16 cellular contexts compared by ENCODE assay signal in the genomic region with DNA sequence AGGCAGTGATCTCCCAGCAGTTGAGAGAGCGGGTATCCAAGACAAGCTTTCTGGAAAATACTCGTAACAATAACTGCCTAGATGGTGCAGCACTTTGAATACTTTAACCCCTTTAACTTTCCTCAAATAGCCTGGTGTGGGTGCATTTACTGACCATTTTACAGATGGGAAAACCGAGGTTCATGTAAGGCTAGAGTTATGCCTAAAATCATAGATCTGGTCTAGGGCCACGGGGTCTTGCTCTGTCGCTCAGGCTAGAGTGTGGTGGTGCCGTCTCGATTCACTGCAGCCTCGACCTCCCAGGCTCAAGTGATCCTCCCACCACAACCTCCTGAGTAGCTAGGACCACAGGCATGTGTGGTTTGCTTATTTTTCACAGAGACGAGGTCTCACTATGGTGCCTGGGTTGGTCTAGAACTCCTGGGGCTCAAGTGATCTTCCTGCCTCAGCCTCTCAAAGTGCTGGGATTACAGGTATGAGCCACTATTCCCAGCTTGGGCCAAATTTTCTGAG.
DNase-seq lines count a peak whose midpoint lies in the region; ATAC-seq, FAIRE-seq and TF ChIP-seq lines count a peak whose summit lies in the region.
"Had no signal": no experiment of that assay in that cellular context is flagged by ENCODE, and none has a peak within 500 bp of the region (broad histone marks: within the 10 kb centered on the region; RNA-seq: fewer than 3 reads in every experiment).

No MANE protein-coding gene starts in this region.

- no peak overlapping the region for H3K4me3 ChIP-seq in A549
- no peak overlapping the region for H3K4me3 ChIP-seq in BLaER1 treated with 17β-estradiol and CSF1 and Interleukin-3, amounts not matched to agents 10 nM and 100 nM
- H3K4me3 ChIP-seq in mesenchymal stem cell (ENCODE audit: insufficient read depth in 1 of 2, low read depth in 1 of 2, low read length in 2 of 2), result no peak overlapping the region
- no peak overlapping the region for H3K4me3 ChIP-seq in naive thymus-derived CD4-positive, alpha-beta T cell (ENCODE audit: low read length)
- H3K4me3 ChIP-seq: GM12878, GM23338 had no signal

- peaks cover 22% of the 10 kb centered on the region for H3K4me1 ChIP-seq in A549
- H3K4me1 ChIP-seq in BLaER1 treated with 17β-estradiol and CSF1 and Interleukin-3, amounts not matched to agents 10 nM and 100 nM, result peaks cover 26 to 49% (median 45%) of the 10 kb centered on the region in 10 experiments
- peaks cover 16% of the 10 kb centered on the region for H3K4me1 ChIP-seq in mesenchymal stem cell (ENCODE audit: control insufficient read depth, insufficient read depth, low read depth, low read length)
- no peaks in the 10 kb centered on the region for H3K4me1 ChIP-seq in naive thymus-derived CD4-positive, alpha-beta T cell (ENCODE audit: control insufficient read depth in 2 of 2, insufficient read depth in 2 of 2, low read length in 2 of 2)
- H3K4me1 ChIP-seq: BE2C had no signal

- no peaks in the 10 kb centered on the region for H3K9me3 ChIP-seq in A549
- H3K9me3 ChIP-seq in BLaER1 treated with 17β-estradiol and CSF1 and Interleukin-3, amounts not matched to agents 10 nM and 100 nM (replicated peaks in 1 of 11), result 0 out of 22 replicates have a peak, but pooled peaks cover 0 to 1% (median 0%) of the 10 kb centered on the region in 11 experiments
- H3K9me3 ChIP-seq in mesenchymal stem cell (ENCODE audit: control insufficient read depth, low read length), result peaks cover 9% of the 10 kb centered on the region
- no peaks in the 10 kb centered on the region for H3K9me3 ChIP-seq in naive thymus-derived CD4-positive, alpha-beta T cell (ENCODE audit: control insufficient read depth in 2 of 3, low read length in 3 of 3)
- H3K9me3 ChIP-seq: Caco-2 had no signal

- H3K27ac ChIP-seq in A549 (peak overlapping the region in 1 of 2 experiments; percentile 76; a peak in 2 of 6 replicates), VCaP (peak overlapping the region; percentile 70), mesenchymal stem cell (ENCODE audit: low read length, poor library complexity, severe bottlenecking) (peak overlapping the region; percentile 17)
- H3K27ac ChIP-seq in BLaER1 treated with 17β-estradiol and CSF1 and Interleukin-3, amounts not matched to agents 10 nM and 100 nM, result peak overlapping the region in 1 of 11 experiments; percentile 79; a peak in 1 of 22 replicates
- no peak overlapping the region for H3K27ac ChIP-seq in naive thymus-derived CD4-positive, alpha-beta T cell (ENCODE audit: low read depth, low read length)

- ATAC-seq in A549, result no peak
- ATAC-seq in naive thymus-derived CD4-positive, alpha-beta T cell, result no peak
- ATAC-seq: GM12878, GM23338 had no signal

- POLR2A ChIA-PET in A549 (lab: Yijun Ruan, JAX), result no interaction called here
- POLR2A ChIA-PET in naive thymus-derived CD4-positive, alpha-beta T cell (lab: Charles Lee), result no interaction called here

- peaks cover 2 to 31% (median 8%) of the 10 kb centered on the region in 11 experiments; a peak in 15 of 22 replicates for H3K36me3 ChIP-seq in BLaER1 treated with 17β-estradiol and CSF1 and Interleukin-3, amounts not matched to agents 10 nM and 100 nM
- peaks cover 0 to 22% of the 10 kb centered on the region in 2 experiments for H3K36me3 ChIP-seq in mesenchymal stem cell (ENCODE audit: control insufficient read depth in 1 of 2, insufficient read depth in 2 of 2, low read depth in 1 of 2, low read length in 2 of 2)
- H3K36me3 ChIP-seq in naive thymus-derived CD4-positive, alpha-beta T cell (ENCODE audit: control insufficient read depth in 2 of 3, insufficient read depth in 3 of 3, low read length in 3 of 3), result no peaks in the 10 kb centered on the region
- H3K36me3 ChIP-seq: BE2C had no signal

- H3K79me1 ChIP-seq in mesenchymal stem cell (replicated peaks; ENCODE audit: low read length, poor library complexity, severe bottlenecking), result no peaks in the 10 kb centered on the region

- WGBS in A549 (ENCODE audit: missing lambda C conversion rate), result 86% methylated on average over 9 of the region's 9 CpGs
- WGBS in mesenchymal stem cell, result 93% methylated on average over 9 of the region's 9 CpGs

- H3K9ac ChIP-seq in BLaER1 treated with 17β-estradiol and CSF1 and Interleukin-3, amounts not matched to agents 10 nM and 100 nM, result no peak overlapping the region
- no peak overlapping the region for H3K9ac ChIP-seq in mesenchymal stem cell (ENCODE audit: low read length)

- H3K23ac ChIP-seq in mesenchymal stem cell (ENCODE audit: low read length in 2 of 2), result no peak overlapping the region

- no peak overlapping the region for H2BK12ac ChIP-seq in mesenchymal stem cell (ENCODE audit: low read length in 2 of 2)

- no peak for TF ChIP-seq RAD21 in A549 (conservative IDR thresholded peaks at IDR 0.05 in 1 of 2, IDR thresholded peaks at IDR 0.05 in 1 of 2)

- peaks cover 0 to 8% (median 4%) of the 10 kb centered on the region in 5 donors for H3K27me3 Mint-ChIP-seq in naive thymus-derived CD4-positive, alpha-beta T cell
- H3K27me3 Mint-ChIP-seq: IgD-negative memory B cell had no signal

- H3K18ac ChIP-seq in mesenchymal stem cell (ENCODE audit: low read depth in 1 of 2, low read length in 2 of 2), result no peak overlapping the region

- H4K8ac ChIP-seq in mesenchymal stem cell (ENCODE audit: low read length), result no peak overlapping the region

- no peak overlapping the region for H2BK15ac ChIP-seq in mesenchymal stem cell (ENCODE audit: low read depth, poor library complexity, severe bottlenecking)

- no peaks in the 10 kb centered on the region for H3K4me1 Mint-ChIP-seq in naive thymus-derived CD4-positive, alpha-beta T cell
- H3K4me1 Mint-ChIP-seq: CD8-positive, alpha-beta memory T cell had no signal

- peak overlapping the region; percentile 72 for H2AK5ac ChIP-seq in mesenchymal stem cell (ENCODE audit: low read length, severe bottlenecking)

- no peak overlapping the region for H2BK5ac ChIP-seq in mesenchymal stem cell (ENCODE audit: low read depth, low read length, poor library complexity, severe bottlenecking)

- DNase-seq in A549 (ENCODE audit: low read depth in 1 of 2, low spot score in 1 of 2), result no peak
- no peak for DNase-seq in mesenchymal stem cell
- DNase-seq in naive thymus-derived CD4-positive, alpha-beta T cell, result no peak
- no peak for DNase-seq in DMS79 treated with DMSO at 0.1 percent for 48 hours (lab: John Stamatoyannopoulos, UW)
- no peak for DNase-seq in GM20000 (ENCODE audit: low spot score)
- DNase-seq: BE2C; Caco-2; CD8-positive, alpha-beta memory T cell; DMS53; H7 had no signal

- intact Hi-C loops in naive thymus-derived CD4-positive, alpha-beta T cell (cut with micrococcal nuclease), result no loop called here

- no peak overlapping the region for H3K4me2 ChIP-seq in A549
- peak overlapping the region in 9 of 11 experiments; percentile 78 to 89 (median 83); a peak in 14 of 22 replicates for H3K4me2 ChIP-seq in BLaER1 treated with 17β-estradiol and CSF1 and Interleukin-3, amounts not matched to agents 10 nM and 100 nM
- no peak overlapping the region for H3K4me2 ChIP-seq in mesenchymal stem cell (ENCODE audit: low read length, poor library complexity, severe bottlenecking)
- H3K4me2 ChIP-seq: GM23338 had no signal

- no peak overlapping the region for H2AFZ ChIP-seq in mesenchymal stem cell (ENCODE audit: low read depth, low read length)
- H2AFZ ChIP-seq: GM23338 had no signal

- TF ChIP-seq EP300 in A549 (IDR thresholded peaks at IDR 0.05), result no peak

- CTCF ChIA-PET in A549 (lab: Yijun Ruan, JAX), result interaction anchor here (0.6 to 1.3 kb wide), 2 partner anchors 12 to 192 kb away, joined by 3 read pairs; no protein-coding TSS in a partner anchor
- CTCF ChIA-PET in naive thymus-derived CD4-positive, alpha-beta T cell (lab: Charles Lee), result no interaction called here

- H3K36me3 Mint-ChIP-seq in naive thymus-derived CD4-positive, alpha-beta T cell, result no peaks in the 10 kb centered on the region

- no peak overlapping the region for H3K4me3 Mint-ChIP-seq in naive thymus-derived CD4-positive, alpha-beta T cell
- H3K4me3 Mint-ChIP-seq: CD8-positive, alpha-beta memory T cell; GM23338; IgD-negative memory B cell had no signal

- H3K27ac Mint-ChIP-seq in naive thymus-derived CD4-positive, alpha-beta T cell, result no peak overlapping the region
- H3K27ac Mint-ChIP-seq: GM23338 had no signal

- TF ChIP-seq CTCF in A549 (IDR thresholded peaks at IDR 0.05) (no peak), VCaP (conservative IDR thresholded peaks at IDR 0.05) (no peak), GM20000 (IDR thresholded peaks at IDR 0.05; ENCODE audit: extremely low read depth, missing control alignments) (no peak)

- H4K91ac ChIP-seq in mesenchymal stem cell (ENCODE audit: low read length), result no peak overlapping the region

- H3K14ac ChIP-seq in mesenchymal stem cell (ENCODE audit: low read length in 2 of 2), result no peak overlapping the region

- no peaks in the 10 kb centered on the region for H3K27me3 ChIP-seq in BLaER1 treated with 17β-estradiol and CSF1 and Interleukin-3, amounts not matched to agents 10 nM and 100 nM
- no peaks in the 10 kb centered on the region for H3K27me3 ChIP-seq in mesenchymal stem cell (ENCODE audit: control insufficient read depth in 1 of 2, insufficient read depth in 1 of 2, low read length in 2 of 2)
- H3K27me3 ChIP-seq in naive thymus-derived CD4-positive, alpha-beta T cell (ENCODE audit: control insufficient read depth in 2 of 2, insufficient read depth in 2 of 2, low read length in 2 of 2), result no peaks in the 10 kb centered on the region
- H3K27me3 ChIP-seq: BE2C had no signal

- TF ChIP-seq POLR2A in A549 (IDR thresholded peaks at IDR 0.05; ENCODE audit: low read length), result no peak

- H3K4ac ChIP-seq in mesenchymal stem cell (ENCODE audit: low read depth in 1 of 2, low read length in 2 of 2), result no peak overlapping the region

- no peak overlapping the region for H2BK120ac ChIP-seq in mesenchymal stem cell (ENCODE audit: low read depth, low read length)

- H3K9me3 Mint-ChIP-seq in naive thymus-derived CD4-positive, alpha-beta T cell, result peaks cover 0 to 8% (median 0%) of the 10 kb centered on the region in 11 donors
- H3K9me3 Mint-ChIP-seq: GM23338 had no signal

- H4K20me1 ChIP-seq in BLaER1 treated with 17β-estradiol and CSF1 and Interleukin-3, amounts not matched to agents 10 nM and 100 nM, result peaks cover 0 to 4% (median 0%) of the 10 kb centered on the region in 11 experiments; a peak in 1 of 22 replicates

- no peak for FAIRE-seq in A549 (lab: Jason Lieb, UNC)
- FAIRE-seq: GM12878, GM18507 had no signal

TF ChIP-seq in A549, 52 proteins besides CTCF, POLR2A, EP300 and RAD21:
- TF ChIP-seq NFE2L2 (conservative IDR thresholded peaks at IDR 0.05; ENCODE audit: low read length) (no peak), TFCP2L1 (CRISPR knock-in tag; IDR thresholded peaks at IDR 0.05) (no peak), KDM1A (IDR thresholded peaks at IDR 0.05; ENCODE audit: low read depth) (peak; percentile 40; the same call in 1 of the 2 replicates)

Comparison
In these comparisons a context has a peak if more than half of its experiments do, and no peak if none do; other contexts are left out.
1. H3K4me2 ChIP-seq: peak in BLaER1 treated with 17β-estradiol and CSF1 and Interleukin-3, amounts not matched to agents 10 nM and 100 nM (9 of 11); none in A549 (single experiment) and mesenchymal stem cell (single experiment).